16 cellular contexts compared by ENCODE assay signal in the genomic region with DNA sequence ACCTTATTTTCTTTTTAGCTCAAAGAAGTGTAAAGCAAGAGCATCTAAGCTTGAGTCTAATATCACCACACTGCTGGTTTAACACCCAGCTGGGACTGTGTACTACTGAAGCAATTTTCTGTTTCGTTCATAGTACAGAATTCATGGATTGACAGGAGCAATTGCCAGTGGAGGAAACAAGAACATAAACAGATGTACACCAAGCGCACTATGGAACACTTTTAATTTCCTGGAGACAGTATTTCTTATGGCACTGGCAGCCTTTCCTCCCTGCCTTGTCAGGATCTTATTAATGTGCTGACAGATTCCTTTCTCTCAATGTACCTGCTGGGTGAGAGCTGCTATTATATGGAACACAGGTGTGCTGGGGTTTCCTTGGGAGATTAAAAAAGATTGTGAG. TPM values are rescaled to one million over a fixed set of nuclear protein-coding genes. Genes with fewer than 3 reads are reported as not detected.
A peak's percentile ranks its signal among the peaks of the same experiment; 100 is the strongest.
DNase-seq lines count a peak whose midpoint lies in the region; ATAC-seq and TF ChIP-seq lines count a peak whose summit lies in the region.
"Had no signal": no experiment of that assay in that cellular context is flagged by ENCODE, and none has a peak within 500 bp of the region (broad histone marks: within the 10 kb centered on the region; RNA-seq: fewer than 3 reads in every experiment).

No MANE protein-coding gene starts in this region.

- no peak for TF ChIP-seq EP300 in SK-N-SH (IDR thresholded peaks at IDR 0.05; ENCODE audit: borderline replicate concordance in 1 of 2, low read depth in 1 of 2, low read length in 1 of 2)

- 91% methylated on average over 2 of the region's 2 CpGs for WGBS in SK-N-SH (ENCODE audit: low lambda C conversion rate)

- peaks cover 18% of the 10 kb centered on the region for H3K36me3 Mint-ChIP-seq in CD4-positive, alpha-beta T cell (ENCODE audit: low read depth)
- H3K36me3 Mint-ChIP-seq in T-helper 17 cell (ENCODE audit: low read depth): peaks cover 2% of the 10 kb centered on the region
- no peaks in the 10 kb centered on the region for H3K36me3 Mint-ChIP-seq in stimulated activated effector memory CD8-positive, alpha-beta T cell treated with anti-CD3 and anti-CD28 coated beads, Interleukin-12 subunit alpha, Interleukin-12 subunit beta, amount 100 ng/mL, for 72 hours
- peaks cover 6% of the 10 kb centered on the region for H3K36me3 Mint-ChIP-seq in Caco-2 (ENCODE audit: insufficient read depth, unreplicated experiment)

- no peaks in the 10 kb centered on the region for H3K36me3 ChIP-seq in SK-N-SH (replicated peaks in 1 of 2; ENCODE audit: control insufficient read depth in 1 of 2, insufficient read depth in 2 of 2, low read length in 1 of 2)
- H3K36me3 ChIP-seq in Caco-2 (ENCODE audit: control insufficient read depth, insufficient read depth, low read length): no peaks in the 10 kb centered on the region

- H2AFZ ChIP-seq in SK-N-SH (ENCODE audit: low read depth): no peak overlapping the region
- H2AFZ ChIP-seq: GM23338 had no signal

- TF ChIP-seq CTCF in CD4-positive, alpha-beta T cell (IDR thresholded peaks at IDR 0.05): no peak
- TF ChIP-seq CTCF in SK-N-SH (IDR thresholded peaks at IDR 0.05) (no peak), Caco-2 (IDR thresholded peaks at IDR 0.05; ENCODE audit: insufficient read depth in 1 of 2, low read depth in 1 of 2, low read length in 1 of 2, severe bottlenecking in 1 of 2, unreplicated experiment in 1 of 2) (no peak)

- H3K27me3 Mint-ChIP-seq in CD4-positive, alpha-beta T cell: no peaks in the 10 kb centered on the region
- H3K27me3 Mint-ChIP-seq in T-helper 17 cell: no peaks in the 10 kb centered on the region
- H3K27me3 Mint-ChIP-seq in Caco-2 (ENCODE audit: insufficient read depth, unreplicated experiment): no peaks in the 10 kb centered on the region
- H3K27me3 Mint-ChIP-seq: B cell, IgD-negative memory B cell had no signal

- H4K20me1 ChIP-seq in SK-N-SH (ENCODE audit: insufficient read depth): no peaks in the 10 kb centered on the region
- H4K20me1 ChIP-seq: BLaER1 treated with 17β-estradiol and CSF1 and Interleukin-3, amounts not matched to agents 10 nM and 100 nM had no signal

- peaks cover 2% of the 10 kb centered on the region for H3K79me2 ChIP-seq in SK-N-SH (ENCODE audit: insufficient read depth)

- H3K4me3 ChIP-seq in SK-N-SH (ENCODE audit: low read depth in 2 of 2, low read length in 1 of 2): no peak overlapping the region
- H3K4me3 ChIP-seq in Caco-2 (ENCODE audit: low read depth, low read length): no peak overlapping the region
- H3K4me3 ChIP-seq: BLaER1 treated with 17β-estradiol and CSF1 and Interleukin-3, amounts not matched to agents 10 nM and 100 nM; GM23338 had no signal

- H3F3A ChIP-seq in SK-N-SH (replicated peaks; ENCODE audit: insufficient read depth): no peaks in the 10 kb centered on the region

- ATAC-seq in CD4-positive, alpha-beta T cell (ENCODE audit: poor library complexity): no peak
- no peak for ATAC-seq in T-helper 17 cell
- ATAC-seq in stimulated activated effector memory CD8-positive, alpha-beta T cell treated with anti-CD3 and anti-CD28 coated beads, Interleukin-12 subunit alpha, Interleukin-12 subunit beta, amount 100 ng/mL, for 72 hours: no peak
- ATAC-seq: GM23338, HCT116 had no signal

- H3K4me1 ChIP-seq in SK-N-SH (ENCODE audit: control insufficient read depth in 1 of 2, insufficient read depth in 2 of 2, low read depth in 1 of 2, low read length in 1 of 2) (peaks cover 0 to 2% of the 10 kb centered on the region in 2 experiments; a peak in 1 of 4 replicates), Caco-2 (no peaks in the 10 kb centered on the region)

- H3K4me3 Mint-ChIP-seq in CD4-positive, alpha-beta T cell: no peak overlapping the region
- H3K4me3 Mint-ChIP-seq in T-helper 17 cell (peak overlapping the region; percentile 31), Caco-2 (ENCODE audit: unreplicated experiment) (no peak overlapping the region)
- no peak overlapping the region for H3K4me3 Mint-ChIP-seq in stimulated activated effector memory CD8-positive, alpha-beta T cell treated with anti-CD3 and anti-CD28 coated beads, Interleukin-12 subunit alpha, Interleukin-12 subunit beta, amount 100 ng/mL, for 72 hours
- H3K4me3 Mint-ChIP-seq: B cell, GM23338, HFFc6 had no signal

- no peak overlapping the region for H3K27ac ChIP-seq in CD4-positive, alpha-beta T cell (ENCODE audit: low read depth, low read length)
- H3K27ac ChIP-seq in SK-N-SH (ENCODE audit: low read depth in 2 of 2, low read length in 1 of 2): no peak overlapping the region
- H3K27ac ChIP-seq: BLaER1 treated with 17β-estradiol and CSF1 and Interleukin-3, amounts not matched to agents 10 nM and 100 nM had no signal

- H3K9me3 ChIP-seq in CD4-positive, alpha-beta T cell (ENCODE audit: control insufficient read depth, low read length): peaks cover 13% of the 10 kb centered on the region
- H3K9me3 ChIP-seq in T-helper 17 cell (ENCODE audit: control insufficient read depth, low read length, poor library complexity, severe bottlenecking) (no peaks in the 10 kb centered on the region), SK-N-SH (no peaks in the 10 kb centered on the region), Caco-2 (0 out of 2 replicates have a peak, but pooled peaks cover 9% of the 10 kb centered on the region)

- BruUV-seq in Caco-2 (replicated peaks; lab: Mats Ljungman, UMichigan): no TSS peak

- H3K27ac Mint-ChIP-seq in CD4-positive, alpha-beta T cell: peak overlapping the region; percentile 32
- H3K27ac Mint-ChIP-seq in T-helper 17 cell (no peak overlapping the region), Caco-2 (ENCODE audit: unreplicated experiment) (no peak overlapping the region)
- H3K27ac Mint-ChIP-seq in stimulated activated effector memory CD8-positive, alpha-beta T cell treated with anti-CD3 and anti-CD28 coated beads, Interleukin-12 subunit alpha, Interleukin-12 subunit beta, amount 100 ng/mL, for 72 hours: peak overlapping the region; percentile 7
- H3K27ac Mint-ChIP-seq: B cell, HFFc6 had no signal

- intact Hi-C loops in CD4-positive, alpha-beta T cell (cut with DNase I, micrococcal nuclease): loop anchor here in 1 of 2 experiments (2.0 kb wide), 1 partner anchor 304 kb away; no protein-coding TSS in a partner anchor
- intact Hi-C loops in Caco-2 (cut with micrococcal nuclease; ENCODE audit: unreplicated experiment): no loop called here

- DNase-seq in CD4-positive, alpha-beta T cell: no peak
- DNase-seq in T-helper 17 cell: no peak
- DNase-seq in left kidney (ENCODE audit: low read depth, low spot score): peak; percentile 41
- DNase-seq in stimulated activated effector memory CD8-positive, alpha-beta T cell treated with anti-CD3 and anti-CD28 coated beads, Interleukin-12 subunit alpha, Interleukin-12 subunit beta, amount 100 ng/mL, for 72 hours (ENCODE audit: low spot score in 2 of 2): no peak
- DNase-seq in SK-N-SH: no peak
- no peak for DNase-seq in Caco-2
- no peak for DNase-seq in hippocampal formation (lab: John Stamatoyannopoulos, UW)
- DNase-seq: DMS153, DMS79, GDM1, HFFc6 had no signal

- CTCF ChIA-PET in CD4-positive, alpha-beta T cell (lab: Charles Lee): interaction anchor here (0.5 kb wide), 1 partner anchor 45 kb away, joined by 4 read pairs; no protein-coding TSS in a partner anchor
- CTCF ChIA-PET in SK-N-SH (lab: Yijun Ruan, JAX): interaction anchor here (1.0 to 2.2 kb wide), 3 partner anchors 16 to 94 kb away, joined by 3 to 11 read pairs (median 3); no protein-coding TSS in a partner anchor
- CTCF ChIA-PET in Caco-2 (lab: Charles Lee): no interaction called here

- POLR2A ChIA-PET in CD4-positive, alpha-beta T cell (lab: Charles Lee): no interaction called here
- POLR2A ChIA-PET in SK-N-SH (lab: Yijun Ruan, JAX) (no interaction called here), Caco-2 (lab: Charles Lee) (no interaction called here)

- H3K9ac ChIP-seq in SK-N-SH: no peak overlapping the region
- H3K9ac ChIP-seq: BLaER1 treated with 17β-estradiol and CSF1 and Interleukin-3, amounts not matched to agents 10 nM and 100 nM had no signal

- no peaks in the 10 kb centered on the region for H3K27me3 ChIP-seq in CD4-positive, alpha-beta T cell (ENCODE audit: control insufficient read depth, insufficient read depth, low read length)
- H3K27me3 ChIP-seq in SK-N-SH (ENCODE audit: insufficient read depth) (no peaks in the 10 kb centered on the region), Caco-2 (replicated peaks; ENCODE audit: control insufficient read depth, insufficient read depth, low read length) (no peaks in the 10 kb centered on the region; the same call in 1 of the 2 replicates)
- H3K27me3 ChIP-seq: BLaER1 treated with 17β-estradiol and CSF1 and Interleukin-3, amounts not matched to agents 10 nM and 100 nM had no signal

- no peak overlapping the region for H3K4me2 ChIP-seq in SK-N-SH
- H3K4me2 ChIP-seq: BLaER1 treated with 17β-estradiol and CSF1 and Interleukin-3, amounts not matched to agents 10 nM and 100 nM had no signal

- H3K9me2 ChIP-seq in SK-N-SH: no peaks in the 10 kb centered on the region

- no peak for TF ChIP-seq RAD21 in SK-N-SH (IDR thresholded peaks at IDR 0.05; ENCODE audit: low read length)

- H3K9me3 Mint-ChIP-seq in CD4-positive, alpha-beta T cell: peaks cover 7% of the 10 kb centered on the region
- peaks cover 10% of the 10 kb centered on the region for H3K9me3 Mint-ChIP-seq in stimulated activated effector memory CD8-positive, alpha-beta T cell treated with anti-CD3 and anti-CD28 coated beads, Interleukin-12 subunit alpha, Interleukin-12 subunit beta, amount 100 ng/mL, for 72 hours
- H3K9me3 Mint-ChIP-seq in Caco-2 (ENCODE audit: unreplicated experiment): peaks cover 26% of the 10 kb centered on the region
- H3K9me3 Mint-ChIP-seq: HFFc6 had no signal

- peaks cover 47% of the 10 kb centered on the region for H3K4me1 Mint-ChIP-seq in CD4-positive, alpha-beta T cell (ENCODE audit: low read depth)
- H3K4me1 Mint-ChIP-seq in T-helper 17 cell: peaks cover 23% of the 10 kb centered on the region
- peaks cover 36% of the 10 kb centered on the region for H3K4me1 Mint-ChIP-seq in stimulated activated effector memory CD8-positive, alpha-beta T cell treated with anti-CD3 and anti-CD28 coated beads, Interleukin-12 subunit alpha, Interleukin-12 subunit beta, amount 100 ng/mL, for 72 hours
- H3K4me1 Mint-ChIP-seq in Caco-2 (ENCODE audit: low read depth, unreplicated experiment): no peaks in the 10 kb centered on the region

TF ChIP-seq in SK-N-SH, 30 proteins besides CTCF, POLR2A, EP300 and RAD21 (continues in another document):
- TF ChIP-seq, protein P1, sequence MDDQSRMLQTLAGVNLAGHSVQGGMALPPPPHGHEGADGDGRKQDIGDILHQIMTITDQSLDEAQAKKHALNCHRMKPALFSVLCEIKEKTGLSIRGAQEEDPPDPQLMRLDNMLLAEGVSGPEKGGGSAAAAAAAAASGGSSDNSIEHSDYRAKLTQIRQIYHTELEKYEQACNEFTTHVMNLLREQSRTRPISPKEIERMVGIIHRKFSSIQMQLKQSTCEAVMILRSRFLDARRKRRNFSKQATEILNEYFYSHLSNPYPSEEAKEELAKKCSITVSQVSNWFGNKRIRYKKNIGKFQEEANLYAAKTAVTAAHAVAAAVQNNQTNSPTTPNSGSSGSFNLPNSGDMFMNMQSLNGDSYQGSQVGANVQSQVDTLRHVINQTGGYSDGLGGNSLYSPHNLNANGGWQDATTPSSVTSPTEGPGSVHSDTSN (IDR thresholded peaks at IDR 0.05): no peak

RNA-seq across cellular contexts. Expression of gene LANCL1, which starts 4.2 kb away (rescaled TPM):
- total RNA-seq in CD4-positive, alpha-beta T cell: 10 to 100 TPM; 22.4 to 23.3 TPM
- total RNA-seq in T-helper 17 cell (10 to 100 TPM; 19.0 to 24.1 TPM), Caco-2 (2022) (26.5 and 30.6 TPM in 2 replicates)
- polyA plus RNA-seq in SK-N-SH (2012; rRNA removed): 34.3 and 52.6 TPM in 2 replicates
- polyA plus RNA-seq in SK-N-SH (2012; cell fraction: cytosol; rRNA removed): 42.4 and 45.2 TPM in 2 replicates
- polyA plus RNA-seq in SK-N-SH (2012; cell fraction: nucleus; rRNA removed): 40.6 and 62.3 TPM in 2 replicates

Comparison
In these comparisons a context has a peak if more than half of its experiments do, and no peak if none do; other contexts are left out.
1. H3K27ac Mint-ChIP-seq: peak in CD4-positive, alpha-beta T cell (single experiment) and stimulated activated effector memory CD8-positive, alpha-beta T cell treated with anti-CD3 and anti-CD28 coated beads, Interleukin-12 subunit alpha, Interleukin-12 subunit beta, amount 100 ng/mL, for 72 hours (single experiment); none in T-helper 17 cell (single experiment) and Caco-2 (single experiment).